In the genomic region with DNA sequence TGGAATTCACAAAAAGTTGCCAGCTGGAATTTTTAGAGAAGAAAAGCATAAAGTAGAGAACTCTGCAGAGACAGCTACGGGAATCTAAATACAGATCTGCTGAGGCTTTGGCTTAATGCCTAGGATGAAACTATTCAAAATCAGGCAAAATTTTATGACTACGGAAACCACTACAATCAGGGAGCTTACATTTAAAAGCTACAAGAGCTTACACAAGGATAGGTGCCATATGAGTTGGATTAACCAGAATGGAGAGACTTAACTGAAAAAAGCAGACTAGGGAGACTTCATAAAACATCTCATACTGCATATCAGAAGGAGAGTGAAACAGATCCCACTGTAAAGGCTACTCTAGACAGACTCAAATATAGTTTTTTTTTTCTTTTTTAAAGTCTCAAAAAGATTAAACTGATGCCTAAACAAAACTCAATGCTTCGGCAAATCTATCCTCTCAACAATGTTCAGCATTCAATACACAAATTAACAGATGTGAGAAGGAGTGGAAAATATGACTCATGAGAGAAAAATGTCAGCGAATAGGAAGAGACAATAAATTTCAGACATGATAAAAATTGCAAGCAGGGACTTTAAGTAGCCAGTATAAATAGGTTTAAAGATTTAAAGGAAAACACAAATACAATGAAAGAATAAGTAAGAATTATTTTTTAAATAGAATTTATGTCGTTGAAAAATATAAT, we compare ENCODE assay signal across 13 cellular contexts.
DNase-seq lines count a peak whose midpoint lies in the region; ATAC-seq and TF ChIP-seq lines count a peak whose summit lies in the region.
"Had no signal": no experiment of that assay in that cellular context is flagged by ENCODE, and none has a peak within 500 bp of the region (broad histone marks: within the 10 kb centered on the region; RNA-seq: fewer than 3 reads in every experiment).

No MANE protein-coding gene starts in this region.

- no peak overlapping the region for H3K4me3 ChIP-seq in H7 (ENCODE audit: insufficient read depth, low read depth, low read length)
- H3K4me3 ChIP-seq: cardiac muscle cell had no signal

- DNase-seq in DMS 273 (lab: John Stamatoyannopoulos, UW; ENCODE audit: unreplicated experiment) (peak; percentile 40), RPMI7951 (ENCODE audit: low read depth) (peak; percentile 84), epidermal melanocyte (ENCODE audit: insufficient read length, low spot score) (peak; percentile 31), neural crest cell (ENCODE audit: low read depth, low spot score) (no peak), NCI-H526 treated with DMSO at 0.1 percent for 48 hours (lab: John Stamatoyannopoulos, UW) (no peak), H7 (no peak)
- DNase-seq: NCI-H526 had no signal

- no peak overlapping the region for H3K4me3 Mint-ChIP-seq in neural crest cell
- H3K4me3 Mint-ChIP-seq: memory B cell; stimulated activated memory B cell treated with anti-CD40 and anti-IgM and Interleukin-4, amounts not matched to agents 10 μg/mL and 1 μg/mL and 100 μg/mL, for 72 hours; T-helper 2 cell treated with Interferon-gamma antibody and Interleukin-4, amounts not matched to agents 5 μg/mL and 100 μg/mL, for 36 hours had no signal

- H3K27me3 ChIP-seq in H7 (ENCODE audit: control insufficient read depth, insufficient read depth, low read length), result no peaks in the 10 kb centered on the region
- H3K27me3 ChIP-seq: cardiac muscle cell had no signal

- H3K36me3 ChIP-seq in H7 (replicated peaks; ENCODE audit: control insufficient read depth, insufficient read depth, low read length), result no peaks in the 10 kb centered on the region
- H3K36me3 ChIP-seq: cardiac muscle cell had no signal

- ATAC-seq in HG02798 (IDR thresholded peaks at IDR 0.05; ENCODE audit: poor library complexity, unreplicated experiment) (no peak), GM21723 (IDR thresholded peaks at IDR 0.05; ENCODE audit: unreplicated experiment) (no peak)
- ATAC-seq: stimulated activated memory B cell treated with anti-CD40 and anti-IgM and Interleukin-4, amounts not matched to agents 10 μg/mL and 1 μg/mL and 100 μg/mL, for 72 hours had no signal

- TF ChIP-seq CTCF in neural crest cell (conservative IDR thresholded peaks at IDR 0.05), result no peak

- H3K9me3 Mint-ChIP-seq in neural crest cell, result peaks cover 17% of the 10 kb centered on the region

- H3K36me3 Mint-ChIP-seq in neural crest cell (ENCODE audit: low read depth), result peaks cover 8% of the 10 kb centered on the region
- H3K36me3 Mint-ChIP-seq: memory B cell; stimulated activated memory B cell treated with anti-CD40 and anti-IgM and Interleukin-4, amounts not matched to agents 10 μg/mL and 1 μg/mL and 100 μg/mL, for 72 hours had no signal

- H3K4me1 Mint-ChIP-seq in neural crest cell, result peaks cover 24% of the 10 kb centered on the region
- H3K4me1 Mint-ChIP-seq: memory B cell; stimulated activated memory B cell treated with anti-CD40 and anti-IgM and Interleukin-4, amounts not matched to agents 10 μg/mL and 1 μg/mL and 100 μg/mL, for 72 hours had no signal

- peak overlapping the region; percentile 7 for H3K27ac Mint-ChIP-seq in neural crest cell (ENCODE audit: unreplicated experiment)
- H3K27ac Mint-ChIP-seq: memory B cell; stimulated activated memory B cell treated with anti-CD40 and anti-IgM and Interleukin-4, amounts not matched to agents 10 μg/mL and 1 μg/mL and 100 μg/mL, for 72 hours; T-helper 2 cell treated with Interferon-gamma antibody and Interleukin-4, amounts not matched to agents 5 μg/mL and 100 μg/mL, for 36 hours had no signal

- no peaks in the 10 kb centered on the region for H3K27me3 Mint-ChIP-seq in neural crest cell (ENCODE audit: low read depth)
- H3K27me3 Mint-ChIP-seq: memory B cell; stimulated activated memory B cell treated with anti-CD40 and anti-IgM and Interleukin-4, amounts not matched to agents 10 μg/mL and 1 μg/mL and 100 μg/mL, for 72 hours had no signal

Comparison
In these comparisons a context has a peak if more than half of its experiments do, and no peak if none do; other contexts are left out.
1. DNase-seq: peak in DMS 273 (single experiment), RPMI7951 (single experiment) and epidermal melanocyte (single experiment); none in neural crest cell (single experiment), NCI-H526 treated with DMSO at 0.1 percent for 48 hours (single experiment) and H7 (single experiment).